1 cellular context compared by ENCODE assay signal in the genomic region with DNA sequence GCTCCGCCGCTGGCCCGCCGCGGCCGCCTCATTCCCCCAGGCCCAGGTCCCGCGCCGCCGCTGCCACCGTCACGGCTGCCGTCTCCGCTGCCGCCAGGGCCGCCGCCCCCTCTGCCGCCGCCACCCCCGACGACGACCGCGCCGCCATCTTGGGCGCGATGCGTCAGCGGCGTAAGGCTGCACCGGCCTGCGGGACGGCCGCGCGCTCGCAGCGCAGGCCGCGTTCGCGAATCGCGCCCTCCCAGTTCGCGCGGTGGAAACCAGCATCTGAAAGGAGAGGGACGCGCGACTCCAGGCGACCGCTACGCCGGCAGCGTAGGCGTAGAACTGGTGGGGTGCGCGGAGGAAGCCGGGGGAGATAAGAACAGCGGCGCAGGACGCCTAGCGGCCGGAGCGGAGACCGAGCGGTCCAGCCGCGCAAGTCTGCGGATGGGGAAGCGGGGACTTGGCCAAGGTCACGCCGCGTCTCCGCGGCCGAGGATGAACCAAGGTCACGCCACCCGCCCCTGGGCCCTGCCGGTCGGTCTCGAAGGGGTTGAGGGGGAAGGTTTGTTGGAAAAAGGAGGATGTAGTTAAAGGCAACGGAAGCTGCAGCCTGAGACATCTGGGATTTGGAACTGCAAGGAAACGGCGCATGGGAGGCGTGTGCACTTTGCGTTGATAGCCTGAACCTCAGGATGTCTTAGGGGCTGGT.
TF ChIP-seq lines count a peak whose summit lies in the region.

TSS of gene NUDT3 (minus strand) at position 173 of the 694 bp plus-strand sequence. CDS start 307 bp downstream, outside the sequence.

TF ChIP-seq in HepG2, 621 proteins besides CTCF, POLR2A, EP300 and RAD21 (continued from another document and continues in another):
- TF ChIP-seq, protein P1, sequence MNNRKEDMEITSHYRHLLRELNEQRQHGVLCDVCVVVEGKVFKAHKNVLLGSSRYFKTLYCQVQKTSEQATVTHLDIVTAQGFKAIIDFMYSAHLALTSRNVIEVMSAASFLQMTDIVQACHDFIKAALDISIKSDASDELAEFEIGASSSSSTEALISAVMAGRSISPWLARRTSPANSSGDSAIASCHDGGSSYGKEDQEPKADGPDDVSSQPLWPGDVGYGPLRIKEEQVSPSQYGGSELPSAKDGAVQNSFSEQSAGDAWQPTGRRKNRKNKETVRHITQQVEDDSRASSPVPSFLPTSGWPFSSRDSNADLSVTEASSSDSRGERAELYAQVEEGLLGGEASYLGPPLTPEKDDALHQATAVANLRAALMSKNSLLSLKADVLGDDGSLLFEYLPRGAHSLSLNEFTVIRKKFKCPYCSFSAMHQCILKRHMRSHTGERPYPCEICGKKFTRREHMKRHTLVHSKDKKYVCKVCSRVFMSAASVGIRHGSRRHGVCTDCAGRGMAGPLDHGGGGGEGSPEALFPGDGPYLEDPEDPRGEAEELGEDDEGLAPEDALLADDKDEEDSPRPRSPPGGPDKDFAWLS (CRISPR knock-in tag; IDR thresholded peaks at IDR 0.05; ENCODE audit: borderline replicate concordance): 0 out of 2 replicates have a peak, but pooled peaks have one; percentile 36
- TF ChIP-seq HMGA1 (CRISPR knock-in tag; conservative IDR thresholded peaks at IDR 0.05): no peak
- no peak for TF ChIP-seq ZFP62 (CRISPR knock-in tag; IDR thresholded peaks at IDR 0.05)
- TF ChIP-seq, protein P2, sequence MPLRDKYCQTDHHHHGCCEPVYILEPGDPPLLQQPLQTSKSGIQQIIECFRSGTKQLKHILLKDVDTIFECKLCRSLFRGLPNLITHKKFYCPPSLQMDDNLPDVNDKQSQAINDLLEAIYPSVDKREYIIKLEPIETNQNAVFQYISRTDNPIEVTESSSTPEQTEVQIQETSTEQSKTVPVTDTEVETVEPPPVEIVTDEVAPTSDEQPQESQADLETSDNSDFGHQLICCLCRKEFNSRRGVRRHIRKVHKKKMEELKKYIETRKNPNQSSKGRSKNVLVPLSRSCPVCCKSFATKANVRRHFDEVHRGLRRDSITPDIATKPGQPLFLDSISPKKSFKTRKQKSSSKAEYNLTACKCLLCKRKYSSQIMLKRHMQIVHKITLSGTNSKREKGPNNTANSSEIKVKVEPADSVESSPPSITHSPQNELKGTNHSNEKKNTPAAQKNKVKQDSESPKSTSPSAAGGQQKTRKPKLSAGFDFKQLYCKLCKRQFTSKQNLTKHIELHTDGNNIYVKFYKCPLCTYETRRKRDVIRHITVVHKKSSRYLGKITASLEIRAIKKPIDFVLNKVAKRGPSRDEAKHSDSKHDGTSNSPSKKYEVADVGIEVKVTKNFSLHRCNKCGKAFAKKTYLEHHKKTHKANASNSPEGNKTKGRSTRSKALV (CRISPR knock-in tag; IDR thresholded peaks at IDR 0.05): peak; percentile 97
- peak; percentile 89; the same call in 1 of the 2 replicates for TF ChIP-seq CENPT (CRISPR knock-in tag; IDR thresholded peaks at IDR 0.05; ENCODE audit: low read depth)
- no peak for TF ChIP-seq NONO (IDR thresholded peaks at IDR 0.05)
- peak; percentile 95 for TF ChIP-seq NONO (CRISPR knock-in tag; conservative IDR thresholded peaks at IDR 0.05)
- TF ChIP-seq ZNF160 (CRISPR knock-in tag; IDR thresholded peaks at IDR 0.05): no peak
- peak; percentile 99 for TF ChIP-seq HOXA3 (CRISPR knock-in tag; IDR thresholded peaks at IDR 0.05)
- peak; percentile 72; the same call in 1 of the 2 replicates for TF ChIP-seq ZNF441 (CRISPR knock-in tag; IDR thresholded peaks at IDR 0.05; ENCODE audit: borderline replicate concordance)
- no peak for TF ChIP-seq CEBPB (IDR thresholded peaks at IDR 0.05; ENCODE audit: borderline replicate concordance, low read depth, low read length)
- TF ChIP-seq RBM22 (optimal IDR thresholded peaks at IDR 0.05; ENCODE audit: low read length): no peak
- TF ChIP-seq ZKSCAN8 (CRISPR knock-in tag; IDR thresholded peaks at IDR 0.05; ENCODE audit: borderline replicate concordance): peak; percentile 81; the same call in 1 of the 2 replicates
- TF ChIP-seq MTA3 (CRISPR knock-in tag; IDR thresholded peaks at IDR 0.05): no peak
- TF ChIP-seq, protein P3, sequence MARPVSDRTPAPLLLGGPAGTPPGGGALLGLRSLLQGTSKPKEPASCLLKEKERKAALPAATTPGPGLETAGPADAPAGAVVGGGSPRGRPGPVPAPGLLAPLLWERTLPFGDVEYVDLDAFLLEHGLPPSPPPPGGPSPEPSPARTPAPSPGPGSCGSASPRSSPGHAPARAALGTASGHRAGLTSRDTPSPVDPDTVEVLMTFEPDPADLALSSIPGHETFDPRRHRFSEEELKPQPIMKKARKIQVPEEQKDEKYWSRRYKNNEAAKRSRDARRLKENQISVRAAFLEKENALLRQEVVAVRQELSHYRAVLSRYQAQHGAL (CRISPR knock-in tag; IDR thresholded peaks at IDR 0.05; ENCODE audit: not compliant biosample characterization): no peak
- TF ChIP-seq ZNF337 (CRISPR knock-in tag; IDR thresholded peaks at IDR 0.05; ENCODE audit: borderline replicate concordance, low read depth): no peak
- TF ChIP-seq ZNF629 (CRISPR knock-in tag; conservative IDR thresholded peaks at IDR 0.05): no peak
- TF ChIP-seq, protein P4, sequence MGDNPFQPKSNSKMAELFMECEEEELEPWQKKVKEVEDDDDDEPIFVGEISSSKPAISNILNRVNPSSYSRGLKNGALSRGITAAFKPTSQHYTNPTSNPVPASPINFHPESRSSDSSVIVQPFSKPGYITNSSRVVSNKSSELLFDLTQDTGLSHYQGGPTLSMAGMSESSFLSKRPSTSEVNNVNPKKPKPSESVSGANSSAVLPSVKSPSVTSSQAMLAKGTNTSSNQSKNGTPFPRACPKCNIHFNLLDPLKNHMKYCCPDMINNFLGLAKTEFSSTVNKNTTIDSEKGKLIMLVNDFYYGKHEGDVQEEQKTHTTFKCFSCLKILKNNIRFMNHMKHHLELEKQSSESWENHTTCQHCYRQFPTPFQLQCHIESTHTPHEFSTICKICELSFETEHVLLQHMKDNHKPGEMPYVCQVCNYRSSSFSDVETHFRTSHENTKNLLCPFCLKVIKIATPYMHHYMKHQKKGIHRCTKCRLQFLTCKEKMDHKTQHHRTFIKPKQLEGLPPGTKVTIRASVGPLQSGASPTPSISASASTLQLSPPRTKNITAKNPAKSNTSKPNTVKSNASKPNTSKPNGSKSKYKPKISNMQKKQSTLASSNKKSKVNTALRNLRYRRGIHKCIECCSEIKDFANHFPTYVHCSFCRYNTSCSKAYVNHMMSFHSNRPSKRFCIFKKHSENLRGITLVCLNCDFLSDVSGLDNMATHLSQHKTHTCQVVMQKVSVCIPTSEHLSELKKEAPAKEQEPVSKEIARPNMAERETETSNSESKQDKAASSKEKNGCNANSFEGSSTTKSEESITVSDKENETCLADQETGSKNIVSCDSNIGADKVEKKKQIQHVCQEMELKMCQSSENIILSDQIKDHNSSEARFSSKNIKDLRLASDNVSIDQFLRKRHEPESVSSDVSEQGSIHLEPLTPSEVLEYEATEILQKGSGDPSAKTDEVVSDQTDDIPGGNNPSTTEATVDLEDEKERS (CRISPR knock-in tag; IDR thresholded peaks at IDR 0.05): peak; percentile 89; the same call in 1 of the 2 replicates
- TF ChIP-seq THAP8 (CRISPR knock-in tag; IDR thresholded peaks at IDR 0.05; ENCODE audit: borderline replicate concordance): no peak; the same call in 1 of the 2 replicates
- TF ChIP-seq ZNF709 (CRISPR knock-in tag; IDR thresholded peaks at IDR 0.05): no peak
- TF ChIP-seq GMEB1 (CRISPR knock-in tag; IDR thresholded peaks at IDR 0.05; ENCODE audit: borderline replicate concordance): peak; percentile 84
- no peak; the same call in 1 of the 2 replicates for TF ChIP-seq SP5 (CRISPR knock-in tag; IDR thresholded peaks at IDR 0.05; ENCODE audit: borderline replicate concordance, low read depth)
- TF ChIP-seq, protein P5, sequence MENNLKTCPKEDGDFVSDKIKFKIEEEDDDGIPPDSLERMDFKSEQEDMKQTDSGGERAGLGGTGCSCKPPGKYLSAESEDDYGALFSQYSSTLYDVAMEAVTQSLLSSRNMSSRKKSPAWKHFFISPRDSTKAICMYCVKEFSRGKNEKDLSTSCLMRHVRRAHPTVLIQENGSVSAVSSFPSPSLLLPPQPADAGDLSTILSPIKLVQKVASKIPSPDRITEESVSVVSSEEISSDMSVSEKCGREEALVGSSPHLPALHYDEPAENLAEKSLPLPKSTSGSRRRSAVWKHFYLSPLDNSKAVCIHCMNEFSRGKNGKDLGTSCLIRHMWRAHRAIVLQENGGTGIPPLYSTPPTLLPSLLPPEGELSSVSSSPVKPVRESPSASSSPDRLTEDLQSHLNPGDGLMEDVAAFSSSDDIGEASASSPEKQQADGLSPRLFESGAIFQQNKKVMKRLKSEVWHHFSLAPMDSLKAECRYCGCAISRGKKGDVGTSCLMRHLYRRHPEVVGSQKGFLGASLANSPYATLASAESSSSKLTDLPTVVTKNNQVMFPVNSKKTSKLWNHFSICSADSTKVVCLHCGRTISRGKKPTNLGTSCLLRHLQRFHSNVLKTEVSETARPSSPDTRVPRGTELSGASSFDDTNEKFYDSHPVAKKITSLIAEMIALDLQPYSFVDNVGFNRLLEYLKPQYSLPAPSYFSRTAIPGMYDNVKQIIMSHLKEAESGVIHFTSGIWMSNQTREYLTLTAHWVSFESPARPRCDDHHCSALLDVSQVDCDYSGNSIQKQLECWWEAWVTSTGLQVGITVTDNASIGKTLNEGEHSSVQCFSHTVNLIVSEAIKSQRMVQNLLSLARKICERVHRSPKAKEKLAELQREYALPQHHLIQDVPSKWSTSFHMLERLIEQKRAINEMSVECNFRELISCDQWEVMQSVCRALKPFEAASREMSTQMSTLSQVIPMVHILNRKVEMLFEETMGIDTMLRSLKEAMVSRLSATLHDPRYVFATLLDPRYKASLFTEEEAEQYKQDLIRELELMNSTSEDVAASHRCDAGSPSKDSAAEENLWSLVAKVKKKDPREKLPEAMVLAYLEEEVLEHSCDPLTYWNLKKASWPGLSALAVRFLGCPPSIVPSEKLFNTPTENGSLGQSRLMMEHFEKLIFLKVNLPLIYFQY (CRISPR knock-in tag; IDR thresholded peaks at IDR 0.05; ENCODE audit: borderline replicate concordance): 0 out of 2 replicates have a peak, but pooled peaks have one; percentile 19
- TF ChIP-seq PITX1 (CRISPR knock-in tag; IDR thresholded peaks at IDR 0.05): peak; percentile 82; the same call in 1 of the 2 replicates
- peak; percentile 70 for TF ChIP-seq ZNF746 (CRISPR knock-in tag; IDR thresholded peaks at IDR 0.05)
- TF ChIP-seq CAMTA2 (CRISPR knock-in tag; IDR thresholded peaks at IDR 0.05; ENCODE audit: borderline replicate concordance): peak; percentile 38; the same call in 1 of the 2 replicates
- peak; percentile 100 for TF ChIP-seq NAIF1 (CRISPR knock-in tag; IDR thresholded peaks at IDR 0.05; ENCODE audit: borderline replicate concordance)
- TF ChIP-seq IKZF4 (CRISPR knock-in tag; IDR thresholded peaks at IDR 0.05; ENCODE audit: borderline replicate concordance, low read depth, not compliant biosample characterization): no peak
- TF ChIP-seq KDM5A (IDR thresholded peaks at IDR 0.05; ENCODE audit: borderline replicate concordance, low read length): no peak
- no peak for TF ChIP-seq TEAD2 (CRISPR knock-in tag; IDR thresholded peaks at IDR 0.05)
- TF ChIP-seq ZFP36L1 (CRISPR knock-in tag; IDR thresholded peaks at IDR 0.05): no peak
- TF ChIP-seq, protein P6, sequence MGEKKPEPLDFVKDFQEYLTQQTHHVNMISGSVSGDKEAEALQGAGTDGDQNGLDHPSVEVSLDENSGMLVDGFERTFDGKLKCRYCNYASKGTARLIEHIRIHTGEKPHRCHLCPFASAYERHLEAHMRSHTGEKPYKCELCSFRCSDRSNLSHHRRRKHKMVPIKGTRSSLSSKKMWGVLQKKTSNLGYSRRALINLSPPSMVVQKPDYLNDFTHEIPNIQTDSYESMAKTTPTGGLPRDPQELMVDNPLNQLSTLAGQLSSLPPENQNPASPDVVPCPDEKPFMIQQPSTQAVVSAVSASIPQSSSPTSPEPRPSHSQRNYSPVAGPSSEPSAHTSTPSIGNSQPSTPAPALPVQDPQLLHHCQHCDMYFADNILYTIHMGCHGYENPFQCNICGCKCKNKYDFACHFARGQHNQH (CRISPR knock-in tag; IDR thresholded peaks at IDR 0.05): peak; percentile 93
- TF ChIP-seq CREB3 (CRISPR knock-in tag; IDR thresholded peaks at IDR 0.05): no peak
- no peak for TF ChIP-seq JUNB (CRISPR knock-in tag; IDR thresholded peaks at IDR 0.05; ENCODE audit: borderline replicate concordance)
- TF ChIP-seq AGO1 (IDR thresholded peaks at IDR 0.05; ENCODE audit: low read depth, low read length, poor library complexity, severe bottlenecking): peak; percentile 100
- TF ChIP-seq ZNF776 (CRISPR knock-in tag; IDR thresholded peaks at IDR 0.05): no peak; the same call in none of the 2 replicates
- TF ChIP-seq NFYB (CRISPR knock-in tag; IDR thresholded peaks at IDR 0.05): peak; percentile 49; the same call in 1 of the 2 replicates
- TF ChIP-seq ZBTB8A (CRISPR knock-in tag; IDR thresholded peaks at IDR 0.05; ENCODE audit: borderline replicate concordance, low read depth): no peak
- TF ChIP-seq ZNF816 (CRISPR knock-in tag; IDR thresholded peaks at IDR 0.05; ENCODE audit: borderline replicate concordance): no peak
- peak; percentile 67; the same call in 1 of the 2 replicates for TF ChIP-seq ZNF747 (CRISPR knock-in tag; IDR thresholded peaks at IDR 0.05; ENCODE audit: borderline replicate concordance)
- TF ChIP-seq ZFP41 (CRISPR knock-in tag; IDR thresholded peaks at IDR 0.05; ENCODE audit: borderline replicate concordance): no peak
- no peak for TF ChIP-seq ZKSCAN1 (IDR thresholded peaks at IDR 0.05; ENCODE audit: low read length)
- 0 out of 2 replicates have a peak, but pooled peaks have one; percentile 32 for TF ChIP-seq PAWR (CRISPR knock-in tag; IDR thresholded peaks at IDR 0.05; ENCODE audit: borderline replicate concordance)
